ENCODE assay signal across 1 cellular context in genomic region chr7:105585850-105586500, GRCh38.
TF ChIP-seq lines count a peak whose summit lies in the region.

No MANE protein-coding gene starts in this region.

TF ChIP-seq in GM12878, 131 proteins besides CTCF, POLR2A, EP300 and RAD21:
- no peak for TF ChIP-seq CBX5 (IDR thresholded peaks at IDR 0.05; ENCODE audit: low read depth)
- no peak for TF ChIP-seq EED (IDR thresholded peaks at IDR 0.05; ENCODE audit: low read depth)
- no peak for TF ChIP-seq STAT3 (IDR thresholded peaks at IDR 0.05; ENCODE audit: low read depth, low read length)
- TF ChIP-seq USF2 (IDR thresholded peaks at IDR 0.05; ENCODE audit: borderline replicate concordance, low read depth, low read length): no peak
- no peak for TF ChIP-seq HDAC6 (IDR thresholded peaks at IDR 0.05; ENCODE audit: unreplicated experiment)
- no peak for TF ChIP-seq SKIL (IDR thresholded peaks at IDR 0.05; ENCODE audit: low read depth, poor library complexity, severe bottlenecking)
- no peak for TF ChIP-seq NRF1 (conservative IDR thresholded peaks at IDR 0.05; ENCODE audit: low read depth, low read length)
- no peak for TF ChIP-seq TAF1 (IDR thresholded peaks at IDR 0.05; ENCODE audit: borderline replicate concordance, low read depth, low read length)
- TF ChIP-seq KAT2A (conservative IDR thresholded peaks at IDR 0.05; ENCODE audit: control insufficient read depth, low read depth, low read length): no peak
- no peak for TF ChIP-seq CEBPZ (IDR thresholded peaks at IDR 0.05; ENCODE audit: low read depth, low read length)
- no peak for TF ChIP-seq SMC3 (IDR thresholded peaks at IDR 0.05; ENCODE audit: borderline replicate concordance, low read length)
- no peak for TF ChIP-seq CBX3 (IDR thresholded peaks at IDR 0.05; ENCODE audit: borderline replicate concordance, low read depth)
